Comparison of ENCODE assay signal across 1 cellular context in genomic region chr15:28169361-28169760, GRCh38.
TF ChIP-seq lines count a peak whose summit lies in the region.

No MANE protein-coding gene starts in this region.

TF ChIP-seq in WTC11, 78 proteins besides CTCF, POLR2A, EP300 and RAD21 (continued from another document):
- TF ChIP-seq, protein P1, sequence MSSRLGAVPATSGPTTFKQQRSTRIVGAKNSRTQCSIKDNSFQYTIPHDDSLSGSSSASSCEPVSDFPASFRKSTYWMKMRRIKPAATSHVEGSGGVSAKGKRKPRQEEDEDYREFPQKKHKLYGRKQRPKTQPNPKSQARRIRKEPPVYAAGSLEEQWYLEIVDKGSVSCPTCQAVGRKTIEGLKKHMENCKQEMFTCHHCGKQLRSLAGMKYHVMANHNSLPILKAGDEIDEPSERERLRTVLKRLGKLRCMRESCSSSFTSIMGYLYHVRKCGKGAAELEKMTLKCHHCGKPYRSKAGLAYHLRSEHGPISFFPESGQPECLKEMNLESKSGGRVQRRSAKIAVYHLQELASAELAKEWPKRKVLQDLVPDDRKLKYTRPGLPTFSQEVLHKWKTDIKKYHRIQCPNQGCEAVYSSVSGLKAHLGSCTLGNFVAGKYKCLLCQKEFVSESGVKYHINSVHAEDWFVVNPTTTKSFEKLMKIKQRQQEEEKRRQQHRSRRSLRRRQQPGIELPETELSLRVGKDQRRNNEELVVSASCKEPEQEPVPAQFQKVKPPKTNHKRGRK (CRISPR knock-in tag; IDR thresholded peaks at IDR 0.05; ENCODE audit: borderline replicate concordance) = no peak
- TF ChIP-seq JAZF1 (CRISPR knock-in tag; IDR thresholded peaks at IDR 0.05) (no peak), ZBTB21 (CRISPR knock-in tag; IDR thresholded peaks at IDR 0.05; ENCODE audit: borderline replicate concordance) (no peak), CREB1 (CRISPR knock-in tag; IDR thresholded peaks at IDR 0.05) (no peak), ARID4B (CRISPR knock-in tag; IDR thresholded peaks at IDR 0.05; ENCODE audit: borderline replicate concordance) (no peak), CREM (CRISPR knock-in tag; IDR thresholded peaks at IDR 0.05) (no peak), ZNF317 (CRISPR knock-in tag; IDR thresholded peaks at IDR 0.05; ENCODE audit: borderline replicate concordance, low read depth) (no peak), NR1H2 (CRISPR knock-in tag; IDR thresholded peaks at IDR 0.05) (no peak)
- TF ChIP-seq, protein P2, sequence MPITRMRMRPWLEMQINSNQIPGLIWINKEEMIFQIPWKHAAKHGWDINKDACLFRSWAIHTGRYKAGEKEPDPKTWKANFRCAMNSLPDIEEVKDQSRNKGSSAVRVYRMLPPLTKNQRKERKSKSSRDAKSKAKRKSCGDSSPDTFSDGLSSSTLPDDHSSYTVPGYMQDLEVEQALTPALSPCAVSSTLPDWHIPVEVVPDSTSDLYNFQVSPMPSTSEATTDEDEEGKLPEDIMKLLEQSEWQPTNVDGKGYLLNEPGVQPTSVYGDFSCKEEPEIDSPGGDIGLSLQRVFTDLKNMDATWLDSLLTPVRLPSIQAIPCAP (CRISPR knock-in tag; IDR thresholded peaks at IDR 0.05) = no peak
